ENCODE assay signal across 17 cellular contexts in the genomic region with DNA sequence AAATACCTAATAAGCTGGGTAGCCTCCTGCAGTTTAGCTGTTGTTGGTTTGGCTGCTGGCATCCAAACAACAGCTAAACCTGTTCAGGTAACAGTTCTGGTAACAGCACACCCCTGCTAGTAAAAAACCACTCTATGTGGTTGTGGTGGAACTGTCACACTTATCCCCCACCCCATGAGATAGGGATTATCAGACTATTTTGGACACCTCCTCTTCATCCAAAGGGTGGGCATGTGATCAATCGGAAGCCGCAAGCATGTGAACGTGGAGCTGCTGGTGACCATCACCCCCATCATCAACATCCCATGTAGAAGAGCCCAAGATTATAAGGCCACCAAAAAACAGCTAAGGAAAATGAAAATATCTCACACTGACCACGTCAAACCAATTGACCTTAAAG. TPM values are rescaled to one million over a fixed set of nuclear protein-coding genes. Genes with fewer than 3 reads are reported as not detected.
DNase-seq lines count a peak whose midpoint lies in the region; TF ChIP-seq lines count a peak whose summit lies in the region.
"Had no signal": no experiment of that assay in that cellular context is flagged by ENCODE, and none has a peak within 500 bp of the region (broad histone marks: within the 10 kb centered on the region; RNA-seq: fewer than 3 reads in every experiment).

No MANE protein-coding gene starts in this region.

- H3K4me3 Mint-ChIP-seq in activated T-helper 1 cell treated with anti-CD3 and anti-CD28 coated beads, Interleukin-12 subunit alpha, Interleukin-12 subunit beta, Interleukin-2, Interleukin-4 antibody, amounts not matched to agents 30 ng/mL and 10 ng/mL and 1 ng/mL, durations not matched to agents 14 hours and 24 hours and 36 hours, result no peak overlapping the region

- H4K20me1 ChIP-seq in DOHH2 (ENCODE audit: control insufficient read depth, insufficient read depth, low read depth, low read length) (peaks cover 9% of the 10 kb centered on the region), PC-9 (ENCODE audit: insufficient read depth) (peaks cover 17% of the 10 kb centered on the region)

- intact Hi-C loops in A673 (cut with micrococcal nuclease; ENCODE audit: unreplicated experiment) (no loop called here), PC-9 (cut with micrococcal nuclease; ENCODE audit: unreplicated experiment) (no loop called here)
- intact Hi-C loops in activated T-helper 1 cell treated with anti-CD3 and anti-CD28 coated beads, Interleukin-12 subunit alpha, Interleukin-12 subunit beta, Interleukin-2, Interleukin-4 antibody, amounts not matched to agents 30 ng/mL and 10 ng/mL and 1 ng/mL, durations not matched to agents 14 hours and 24 hours and 36 hours (cut with micrococcal nuclease), result loop anchor here (5.0 kb wide), 2 partner anchors 186 to 319 kb away; no protein-coding TSS in a partner anchor

- H3K27ac ChIP-seq in A673 (ENCODE audit: low read depth, low read length, poor library complexity, severe bottlenecking) (peak overlapping the region; percentile 15), DOHH2 (ENCODE audit: low read depth, low read length) (no peak overlapping the region), PC-9 (no peak overlapping the region), iPS-20b (ENCODE audit: low read length) (no peak overlapping the region), tibial nerve (no peak overlapping the region)
- H3K27ac ChIP-seq: esophagus squamous epithelium had no signal

- CTCF ChIA-PET in A673 (lab: Charles Lee), result interaction anchor here (1.0 kb wide), 1 partner anchor 13 kb away, joined by 3 read pairs; no protein-coding TSS in a partner anchor
- CTCF ChIA-PET in PC-9 (lab: Charles Lee), result interaction anchor here (0.6 kb wide), 1 partner anchor 234 kb away, joined by 5 read pairs; no protein-coding TSS in a partner anchor

- peaks cover 75% of the 10 kb centered on the region for H3K79me2 ChIP-seq in DOHH2 (ENCODE audit: control insufficient read depth, low read length)
- peaks cover 74% of the 10 kb centered on the region for H3K79me2 ChIP-seq in PC-9 (ENCODE audit: low read depth)

- no peak for TF ChIP-seq EP300 in tibial nerve (IDR thresholded peaks at IDR 0.05)

- H3K9me3 Mint-ChIP-seq in activated T-helper 1 cell treated with anti-CD3 and anti-CD28 coated beads, Interleukin-12 subunit alpha, Interleukin-12 subunit beta, Interleukin-2, Interleukin-4 antibody, amounts not matched to agents 30 ng/mL and 10 ng/mL and 1 ng/mL, durations not matched to agents 14 hours and 24 hours and 36 hours, result no peaks in the 10 kb centered on the region
- H3K9me3 Mint-ChIP-seq: memory B cell had no signal

- H3K4me2 ChIP-seq in DOHH2 (ENCODE audit: low read length) (peak overlapping the region; percentile 80), PC-9 (peak overlapping the region; percentile 82)

- H3K4me1 ChIP-seq in A673 (ENCODE audit: insufficient read depth, low read length, poor library complexity, severe bottlenecking), result peaks cover 14% of the 10 kb centered on the region
- H3K4me1 ChIP-seq in DOHH2 (ENCODE audit: control insufficient read depth, low read length), result peaks cover 56% of the 10 kb centered on the region
- H3K4me1 ChIP-seq in PC-9 (replicated peaks; ENCODE audit: insufficient read depth), result peaks cover 8% of the 10 kb centered on the region
- 0 out of 2 replicates have a peak, but pooled peaks cover 7% of the 10 kb centered on the region for H3K4me1 ChIP-seq in iPS-20b (ENCODE audit: insufficient read depth, low read length)
- peaks cover 0 to 29% (median 18%) of the 10 kb centered on the region in 4 donors for H3K4me1 ChIP-seq in tibial nerve
- H3K4me1 ChIP-seq: BE2C had no signal

- no peak for DNase-seq in A673 (ENCODE audit: low spot score)
- DNase-seq in PC-9, result no peak
- DNase-seq in GM03348 (ENCODE audit: low spot score), result no peak
- DNase-seq in activated T-helper 1 cell treated with anti-CD3 and anti-CD28 coated beads, Interleukin-12 subunit alpha, Interleukin-12 subunit beta, Interleukin-2, Interleukin-4 antibody, amounts not matched to agents 30 ng/mL and 10 ng/mL and 1 ng/mL, durations not matched to agents 14 hours and 24 hours and 36 hours (ENCODE audit: low spot score), result no peak
- DNase-seq in tibial nerve (ENCODE audit: low spot score in 2 of 2), result no peak
- no peak for DNase-seq in T-helper 9 cell
- DNase-seq: activated naive CD4-positive, alpha-beta T cell treated with anti-CD3 and anti-CD28 coated beads, Interleukin-2, amount 50 U/mL, for 16 hours; BE2C; esophagus squamous epithelium; KBM-7; NCI-H187 treated with DMSO at 0.1 percent for 48 hours; NCI-H69; SHP77; stimulated activated CD4-positive, alpha-beta T cell treated with anti-CD3 and anti-CD28 coated beads, Interleukin-4, amount 100 ng/mL, for 4 hours had no signal

- H3K9me3 ChIP-seq in A673 (ENCODE audit: low read depth, low read length, poor library complexity, severe bottlenecking) (no peaks in the 10 kb centered on the region), DOHH2 (ENCODE audit: control insufficient read depth, insufficient read depth, low read length) (no peaks in the 10 kb centered on the region), PC-9 (ENCODE audit: insufficient read depth, low read depth) (no peaks in the 10 kb centered on the region), iPS-20b (ENCODE audit: insufficient read depth, low read depth, low read length) (no peaks in the 10 kb centered on the region), tibial nerve (no peaks in the 10 kb centered on the region)
- H3K9me3 ChIP-seq: BE2C, esophagus squamous epithelium had no signal

- no peaks in the 10 kb centered on the region for H3K27me3 Mint-ChIP-seq in activated T-helper 1 cell treated with anti-CD3 and anti-CD28 coated beads, Interleukin-12 subunit alpha, Interleukin-12 subunit beta, Interleukin-2, Interleukin-4 antibody, amounts not matched to agents 30 ng/mL and 10 ng/mL and 1 ng/mL, durations not matched to agents 14 hours and 24 hours and 36 hours (ENCODE audit: insufficient read depth)
- H3K27me3 Mint-ChIP-seq: memory B cell had no signal

- H3K36me3 Mint-ChIP-seq in activated T-helper 1 cell treated with anti-CD3 and anti-CD28 coated beads, Interleukin-12 subunit alpha, Interleukin-12 subunit beta, Interleukin-2, Interleukin-4 antibody, amounts not matched to agents 30 ng/mL and 10 ng/mL and 1 ng/mL, durations not matched to agents 14 hours and 24 hours and 36 hours (ENCODE audit: low read depth), result peaks cover 35% of the 10 kb centered on the region

- H3K4me3 ChIP-seq in A673 (ENCODE audit: low read depth, low read length, poor library complexity, severe bottlenecking) (peak overlapping the region; percentile 88), DOHH2 (ENCODE audit: low read length) (peak overlapping the region; percentile 86), PC-9 (peak overlapping the region; percentile 78; the same call in 1 of the 2 replicates), iPS-20b (ENCODE audit: low read length) (peak overlapping the region; percentile 99; the same call in 1 of the 2 replicates), tibial nerve (no peak overlapping the region)

- no peak for TF ChIP-seq CTCF in A673 (conservative IDR thresholded peaks at IDR 0.05; ENCODE audit: low read depth, low read length)
- no peak for TF ChIP-seq CTCF in DOHH2 (IDR thresholded peaks at IDR 0.05; ENCODE audit: low read depth, low read length, poor library complexity, severe bottlenecking)
- TF ChIP-seq CTCF in PC-9 (conservative IDR thresholded peaks at IDR 0.05), result no peak
- no peak for TF ChIP-seq CTCF in tibial nerve (IDR thresholded peaks at IDR 0.05)

- no peak for TF ChIP-seq POLR2A in tibial nerve (IDR thresholded peaks at IDR 0.05)

- no TSS peak for BruUV-seq in A673 (replicated peaks; lab: Mats Ljungman, UMichigan)
- BruUV-seq in PC-9 (replicated peaks; lab: Mats Ljungman, UMichigan), result no TSS peak

- peaks cover 56% of the 10 kb centered on the region for H3K4me1 Mint-ChIP-seq in activated T-helper 1 cell treated with anti-CD3 and anti-CD28 coated beads, Interleukin-12 subunit alpha, Interleukin-12 subunit beta, Interleukin-2, Interleukin-4 antibody, amounts not matched to agents 30 ng/mL and 10 ng/mL and 1 ng/mL, durations not matched to agents 14 hours and 24 hours and 36 hours (ENCODE audit: low read depth)

- no peak overlapping the region for H2AFZ ChIP-seq in PC-9

- H3F3A ChIP-seq in DOHH2 (ENCODE audit: control insufficient read depth, insufficient read depth) (no peaks in the 10 kb centered on the region; the same call in 1 of the 2 replicates), PC-9 (ENCODE audit: insufficient read depth, low read depth) (no peaks in the 10 kb centered on the region)

- H3K36me3 ChIP-seq in A673 (ENCODE audit: insufficient read depth, low read length, poor library complexity, severe bottlenecking) (no peaks in the 10 kb centered on the region), DOHH2 (ENCODE audit: control insufficient read depth, low read length) (peaks cover 50% of the 10 kb centered on the region), PC-9 (ENCODE audit: low read depth) (no peaks in the 10 kb centered on the region), iPS-20b (ENCODE audit: insufficient read depth, low read depth, low read length) (peaks cover 9% of the 10 kb centered on the region; the same call in 1 of the 2 replicates), tibial nerve (no peaks in the 10 kb centered on the region)

- POLR2A ChIA-PET in A673 (lab: Charles Lee; ENCODE audit: low non-redundant PET) (no interaction called here), PC-9 (lab: Charles Lee; ENCODE audit: unreplicated experiment) (interaction anchor here (0.6 kb wide), 1 partner anchor 13 kb away, joined by 3 read pairs; no protein-coding TSS in a partner anchor)

- no peak overlapping the region for H3K27ac Mint-ChIP-seq in activated T-helper 1 cell treated with anti-CD3 and anti-CD28 coated beads, Interleukin-12 subunit alpha, Interleukin-12 subunit beta, Interleukin-2, Interleukin-4 antibody, amounts not matched to agents 30 ng/mL and 10 ng/mL and 1 ng/mL, durations not matched to agents 14 hours and 24 hours and 36 hours
- H3K27ac Mint-ChIP-seq: memory B cell had no signal

- peak overlapping the region; percentile 7; the same call in 1 of the 2 replicates for H3K9ac ChIP-seq in iPS-20b (ENCODE audit: low read depth, low read length)

- no peaks in the 10 kb centered on the region for H3K27me3 ChIP-seq in A673 (replicated peaks; ENCODE audit: insufficient read depth, low read depth, low read length, poor library complexity)
- H3K27me3 ChIP-seq in DOHH2 (ENCODE audit: control insufficient read depth, low read length), result no peaks in the 10 kb centered on the region
- H3K27me3 ChIP-seq in PC-9 (ENCODE audit: insufficient read depth, low read depth), result no peaks in the 10 kb centered on the region
- H3K27me3 ChIP-seq in iPS-20b (ENCODE audit: insufficient read depth, low read length), result no peaks in the 10 kb centered on the region
- H3K27me3 ChIP-seq in tibial nerve, result no peaks in the 10 kb centered on the region
- H3K27me3 ChIP-seq: BE2C, esophagus squamous epithelium had no signal

- WGBS in tibial nerve, 2 donors, result 69 to 79% methylated on average over 4 of the region's 4 CpGs

- no peaks in the 10 kb centered on the region for H3K9me2 ChIP-seq in DOHH2 (replicated peaks; ENCODE audit: control insufficient read depth, low read length)
- H3K9me2 ChIP-seq in PC-9 (ENCODE audit: insufficient read depth), result no peaks in the 10 kb centered on the region

RNA-seq across cellular contexts. Expression of a gene that starts 2.5 kb away (rescaled TPM):
- total RNA-seq in A673 (2021) (54.8 and 57.0 TPM in 2 replicates), PC-9 (2021) (18.5 and 23.2 TPM in 2 replicates), tibial nerve (10 to 100 TPM; 10.2 to 14.4 (median 11.7) TPM)
- total RNA-seq in activated T-helper 1 cell treated with anti-CD3 and anti-CD28 coated beads, Interleukin-12 subunit alpha, Interleukin-12 subunit beta, Interleukin-2, Interleukin-4 antibody, amounts not matched to agents 30 ng/mL and 10 ng/mL and 1 ng/mL, durations not matched to agents 14 hours and 24 hours and 36 hours, result 57.2 and 62.9 TPM in 2 replicates

Comparison
In these comparisons a context has a peak if more than half of its experiments do, and no peak if none do; other contexts are left out.
1. H3K4me3 ChIP-seq: peak in A673 (single experiment), DOHH2 (single experiment), PC-9 (single experiment) and iPS-20b (single experiment); none in tibial nerve (0 of 4).